16 cellular contexts compared by ENCODE assay signal in the genomic region with DNA sequence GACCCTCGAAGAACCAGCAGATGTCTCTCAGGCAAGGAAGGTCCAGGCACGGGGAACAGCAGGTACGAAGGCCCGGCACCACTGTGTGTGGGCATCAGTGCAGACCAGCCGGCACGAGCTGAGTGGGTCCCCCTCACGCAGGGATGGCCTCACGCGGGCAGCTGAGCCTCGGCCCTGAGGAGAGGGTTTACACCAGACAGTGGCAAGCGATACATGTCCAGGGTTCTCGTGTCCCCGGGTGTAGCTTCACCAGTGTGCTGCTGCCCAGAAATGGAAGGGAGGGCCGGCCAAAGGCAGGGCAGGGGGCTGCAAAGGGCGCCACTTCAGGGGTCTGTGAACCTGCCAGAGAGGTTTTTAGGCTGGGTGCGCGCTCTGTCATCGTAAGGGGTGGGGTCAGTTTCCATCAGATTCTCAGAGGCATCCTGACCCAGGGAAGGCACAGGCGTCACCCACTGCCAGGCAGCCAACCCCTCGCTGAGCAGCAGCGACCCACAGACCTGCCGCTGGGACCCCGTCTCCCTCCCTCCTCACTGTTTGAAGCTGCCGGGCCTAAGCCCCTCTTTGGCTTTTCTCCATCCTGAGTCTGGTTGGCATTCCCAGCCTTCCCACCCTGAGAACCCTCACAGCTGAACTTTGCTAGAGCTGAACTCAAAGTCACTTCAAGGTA.
"Had no signal": no experiment of that assay in that cellular context is flagged by ENCODE, and none has a peak within 500 bp of the region (broad histone marks: within the 10 kb centered on the region; RNA-seq: fewer than 3 reads in every experiment).

No MANE protein-coding gene starts in this region.

- H3K4me1 Mint-ChIP-seq: activated CD4-positive, alpha-beta T cell treated with anti-CD3 and anti-CD28 coated beads for 36 hours; naive B cell; stimulated activated naive B cell treated with anti-CD40 and anti-IgM and Interleukin-4, amounts not matched to agents 10 μg/mL and 1 μg/mL and 100 μg/mL, for 72 hours had no signal

- DNase-seq: activated CD4-positive, alpha-beta memory T cell treated with anti-CD3 and anti-CD28 coated beads for 36 hours; activated CD4-positive, alpha-beta T cell treated with anti-CD3 and anti-CD28 coated beads for 36 hours; activated naive CD4-positive, alpha-beta T cell treated with anti-CD3 and anti-CD28 coated beads for 36 hours; esophagus squamous epithelium; glutamatergic neuron; naive B cell; retina; SIG-M5; stimulated activated CD4-positive, alpha-beta T cell treated with anti-CD3 and anti-CD28 coated beads, Interleukin-15, amount 100 ng/mL, for 24 hours; stimulated activated CD4-positive, alpha-beta T cell treated with anti-CD3 and anti-CD28 coated beads, Interleukin-4, amount 100 ng/mL, for 1 hour; stimulated activated naive B cell treated with anti-CD40 and anti-IgM and Interleukin-4, amounts not matched to agents 10 μg/mL and 1 μg/mL and 100 μg/mL, for 72 hours; T-helper 17 cell had no signal

- H3K4me1 ChIP-seq: tibial nerve had no signal

- H3K27ac Mint-ChIP-seq: activated CD4-positive, alpha-beta memory T cell treated with anti-CD3 and anti-CD28 coated beads for 36 hours; activated CD4-positive, alpha-beta T cell treated with anti-CD3 and anti-CD28 coated beads for 36 hours; activated naive CD4-positive, alpha-beta T cell treated with anti-CD3 and anti-CD28 coated beads for 36 hours; activated T-helper 1 cell treated with anti-CD3 and anti-CD28 coated beads, Interleukin-12 subunit alpha, Interleukin-12 subunit beta, Interleukin-2, Interleukin-4 antibody, amounts not matched to agents 30 ng/mL and 10 ng/mL and 1 ng/mL, durations not matched to agents 14 hours and 24 hours and 36 hours; naive B cell; neural progenitor cell; stimulated activated naive B cell treated with anti-CD40 and anti-IgM and Interleukin-4, amounts not matched to agents 10 μg/mL and 1 μg/mL and 100 μg/mL, for 72 hours; T-helper 17 cell had no signal

- H3K36me3 Mint-ChIP-seq: activated CD4-positive, alpha-beta memory T cell treated with anti-CD3 and anti-CD28 coated beads for 36 hours; naive B cell; neural progenitor cell; stimulated activated naive B cell treated with anti-CD40 and anti-IgM and Interleukin-4, amounts not matched to agents 10 μg/mL and 1 μg/mL and 100 μg/mL, for 72 hours had no signal

- H3K9me3 Mint-ChIP-seq: activated CD4-positive, alpha-beta memory T cell treated with anti-CD3 and anti-CD28 coated beads for 36 hours; activated naive CD4-positive, alpha-beta T cell treated with anti-CD3 and anti-CD28 coated beads for 36 hours; activated T-helper 1 cell treated with anti-CD3 and anti-CD28 coated beads, Interleukin-12 subunit alpha, Interleukin-12 subunit beta, Interleukin-2, Interleukin-4 antibody, amounts not matched to agents 30 ng/mL and 10 ng/mL and 1 ng/mL, durations not matched to agents 14 hours and 24 hours and 36 hours had no signal

- H3K9ac ChIP-seq: neural progenitor cell had no signal

- H3K27ac ChIP-seq: dorsolateral prefrontal cortex, esophagus squamous epithelium, neural progenitor cell, tibial nerve had no signal

- H3K4me3 Mint-ChIP-seq: activated CD4-positive, alpha-beta memory T cell treated with anti-CD3 and anti-CD28 coated beads for 36 hours; activated CD4-positive, alpha-beta T cell treated with anti-CD3 and anti-CD28 coated beads for 36 hours; activated naive CD4-positive, alpha-beta T cell treated with anti-CD3 and anti-CD28 coated beads for 36 hours; activated T-helper 1 cell treated with anti-CD3 and anti-CD28 coated beads, Interleukin-12 subunit alpha, Interleukin-12 subunit beta, Interleukin-2, Interleukin-4 antibody, amounts not matched to agents 30 ng/mL and 10 ng/mL and 1 ng/mL, durations not matched to agents 14 hours and 24 hours and 36 hours; naive B cell; neural progenitor cell; stimulated activated naive B cell treated with anti-CD40 and anti-IgM and Interleukin-4, amounts not matched to agents 10 μg/mL and 1 μg/mL and 100 μg/mL, for 72 hours; T-helper 17 cell had no signal

- H3K36me3 ChIP-seq: esophagus squamous epithelium, neural progenitor cell, tibial nerve had no signal

- ATAC-seq: activated CD4-positive, alpha-beta T cell treated with anti-CD3 and anti-CD28 coated beads for 36 hours; stimulated activated naive B cell treated with anti-CD40 and anti-IgM and Interleukin-4, amounts not matched to agents 10 μg/mL and 1 μg/mL and 100 μg/mL, for 72 hours; T-helper 17 cell had no signal

- H3K27me3 ChIP-seq: neural progenitor cell had no signal

- H3K4me3 ChIP-seq: dorsolateral prefrontal cortex, neural progenitor cell had no signal
